Comparison of ENCODE assay signal across 8 cellular contexts in the genomic region with DNA sequence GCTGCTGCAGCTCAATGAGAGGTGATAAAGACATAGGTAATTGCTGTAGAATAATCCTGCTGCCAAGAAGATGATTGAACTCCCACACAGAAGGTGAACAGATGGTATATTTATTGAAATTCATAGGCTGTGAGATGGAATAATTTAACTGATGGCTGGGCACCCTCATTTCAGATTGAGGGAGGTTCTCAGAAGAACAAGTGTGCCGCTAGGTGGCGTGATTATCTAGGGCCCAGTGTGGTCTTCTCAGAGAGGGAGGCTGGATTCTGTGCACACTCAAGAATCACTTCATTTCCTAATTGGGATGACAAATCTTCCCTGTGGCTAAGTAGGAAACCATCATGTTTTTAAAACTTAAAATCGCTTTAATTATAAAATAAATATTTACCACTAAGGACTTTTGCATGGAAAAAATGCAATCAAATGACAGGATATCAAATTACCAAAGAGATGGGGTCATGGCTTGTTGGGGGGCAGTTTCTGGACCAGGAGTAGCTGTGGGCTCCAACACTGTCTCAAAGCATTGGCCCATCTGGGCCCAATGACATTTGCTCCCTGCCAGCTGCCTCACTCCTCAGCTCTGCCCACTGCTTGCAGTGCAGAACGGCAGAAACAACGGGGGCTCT.
A peak's percentile ranks its signal among the peaks of the same experiment; 100 is the strongest.
DNase-seq lines count a peak whose midpoint lies in the region; FAIRE-seq and TF ChIP-seq lines count a peak whose summit lies in the region.

No MANE protein-coding gene starts in this region.

- H3K27ac Mint-ChIP-seq in brain = peak overlapping the region in 4 of 5 experiments; percentile 5 to 74 (median 18)

- H3K4me3 Mint-ChIP-seq in brain = no peak overlapping the region

- peak; percentile 68 for TF ChIP-seq CTCF in BJ (IDR thresholded peaks at IDR 0.05; ENCODE audit: insufficient read depth, low read depth, low read length)
- TF ChIP-seq CTCF in brain (conservative IDR thresholded peaks at IDR 0.05) = peak; percentile 67 to 78
- peak; percentile 78 for TF ChIP-seq CTCF in kidney epithelial cell (IDR thresholded peaks at IDR 0.05; ENCODE audit: insufficient read depth, low read length, poor library complexity, severe bottlenecking)
- no peak for TF ChIP-seq CTCF in coronary artery (IDR thresholded peaks at IDR 0.05)

- DNase-seq in BJ (ENCODE audit: low read depth) (no peak), GM19239 (ENCODE audit: insufficient read length, low spot score) (peak; percentile 27), NCI-H1417 treated with DMSO at 0.1 percent for 48 hours (lab: John Stamatoyannopoulos, UW) (peak; percentile 30), T1000 (lab: John Stamatoyannopoulos, UW) (peak; percentile 38), kidney epithelial cell (ENCODE audit: low read depth) (peak; percentile 16), coronary artery (ENCODE audit: low spot score) (no peak)
- DNase-seq in stimulated activated CD4-positive, alpha-beta T cell treated with anti-CD3 and anti-CD28 coated beads, Interleukin-2, amount 100 ng/mL, for 48 hours = peak; percentile 67 to 69

- no peaks in the 10 kb centered on the region; the same call in 1 of the 2 replicates for H3K27me3 ChIP-seq in BJ (ENCODE audit: control insufficient read depth, insufficient read depth, low read length)
- H3K27me3 ChIP-seq in kidney epithelial cell (ENCODE audit: control insufficient read depth, insufficient read depth, low read length) = no peaks in the 10 kb centered on the region

- CTCF ChIA-PET in BJ (lab: Yijun Ruan, JAX) = interaction anchor here (0.7 to 3.9 kb wide), 17 partner anchors 9 to 237 kb away, joined by 3 to 36 read pairs (median 4); no protein-coding TSS in a partner anchor

- no peaks in the 10 kb centered on the region for H3K36me3 Mint-ChIP-seq in brain

- H3K4me1 Mint-ChIP-seq in brain = peaks cover 41% of the 10 kb centered on the region

- H3K27ac ChIP-seq in coronary artery = no peak overlapping the region

- H3K36me3 ChIP-seq in BJ (ENCODE audit: control insufficient read depth, insufficient read depth, low read length) = no peaks in the 10 kb centered on the region
- H3K36me3 ChIP-seq in kidney epithelial cell (ENCODE audit: control insufficient read depth, insufficient read depth, low read length) = no peaks in the 10 kb centered on the region

- FAIRE-seq in GM19239 (lab: Jason Lieb, UNC) = peak; percentile 31

- H3K9me3 Mint-ChIP-seq in brain = no peaks in the 10 kb centered on the region

- H3K4me3 ChIP-seq in BJ (ENCODE audit: low read depth, low read length) = no peak overlapping the region
- H3K4me3 ChIP-seq in kidney epithelial cell (ENCODE audit: low read depth, low read length) = no peak overlapping the region
- no peak overlapping the region for H3K4me3 ChIP-seq in coronary artery

- POLR2A ChIA-PET in BJ (lab: Charles Lee) = no interaction called here

- H3K27me3 Mint-ChIP-seq in brain = no peaks in the 10 kb centered on the region

Comparison
In these comparisons a context has a peak if more than half of its experiments do, and no peak if none do; other contexts are left out.
1. DNase-seq: peak in GM19239 (single experiment), NCI-H1417 treated with DMSO at 0.1 percent for 48 hours (single experiment), T1000 (single experiment), kidney epithelial cell (single experiment) and stimulated activated CD4-positive, alpha-beta T cell treated with anti-CD3 and anti-CD28 coated beads, Interleukin-2, amount 100 ng/mL, for 48 hours (2 of 2); none in BJ (single experiment) and coronary artery (single experiment).